ENCODE assay signal across 12 cellular contexts in genomic region chr3:187044871-187045552, GRCh38.
DNase-seq lines count a peak whose midpoint lies in the region; ATAC-seq and TF ChIP-seq lines count a peak whose summit lies in the region.
"Had no signal": no experiment of that assay in that cellular context is flagged by ENCODE, and none has a peak within 500 bp of the region (broad histone marks: within the 10 kb centered on the region; RNA-seq: fewer than 3 reads in every experiment).

No MANE protein-coding gene starts in this region.

- WGBS in neuronal stem cell (ENCODE audit: extremely low coverage in 2 of 2, insufficient read length in 2 of 2, insufficient replicate concordance in 1 of 2), 2 donors: no CpG with 5 or more reads among the region's 4 CpGs

- H2BK5ac ChIP-seq in neuronal stem cell (ENCODE audit: low read length): no peak overlapping the region

- H3K4me1 ChIP-seq in CD4-positive, alpha-beta memory T cell (ENCODE audit: insufficient read depth, low read length): peaks cover 92% of the 10 kb centered on the region
- peaks cover 47% of the 10 kb centered on the region for H3K4me1 ChIP-seq in MM.1S (ENCODE audit: low read length)
- peaks cover 25% of the 10 kb centered on the region for H3K4me1 ChIP-seq in mucosa of descending colon (ENCODE audit: low read depth)
- H3K4me1 ChIP-seq in neuronal stem cell (ENCODE audit: control insufficient read depth in 2 of 2, insufficient read depth in 1 of 2, low read depth in 1 of 2, low read length in 2 of 2): no peaks in the 10 kb centered on the region
- H3K4me1 ChIP-seq: body of pancreas, foreskin keratinocyte had no signal

- peaks cover 65 to 99% (median 86%) of the 10 kb centered on the region in 4 donors for H3K4me1 Mint-ChIP-seq in CD4-positive, alpha-beta memory T cell

- H3K4me3 Mint-ChIP-seq in CD4-positive, alpha-beta memory T cell: peak overlapping the region in 5 of 8 donors; percentile 17 to 71 (median 34)

- no peak for DNase-seq in CD4-positive, alpha-beta memory T cell
- DNase-seq in MM.1S (no peak), cardiac fibroblast (ENCODE audit: low read depth in 2 of 2) (peak; percentile 37 to 49), mucosa of descending colon (peak; percentile 72 to 77 (median 75)), neuronal stem cell (ENCODE audit: low spot score) (no peak), ACHN (no peak), brain microvascular endothelial cell (no peak)
- DNase-seq: activated CD4-positive, alpha-beta T cell treated with anti-CD3 and anti-CD28 coated beads for 4 hours; NCI-H187 treated with DMSO at 0.1 percent for 48 hours had no signal

- H3F3A ChIP-seq in MM.1S (ENCODE audit: insufficient read depth, low read length): peaks cover 17% of the 10 kb centered on the region

- no peak overlapping the region for H4K91ac ChIP-seq in neuronal stem cell (ENCODE audit: low read depth, low read length, poor library complexity)

- H2AK5ac ChIP-seq in neuronal stem cell (ENCODE audit: low read depth, low read length): no peak overlapping the region

- no peak overlapping the region for H3K23ac ChIP-seq in neuronal stem cell (ENCODE audit: low read depth, low read length, poor library complexity)

- ATAC-seq in mucosa of descending colon: no peak
- ATAC-seq: body of pancreas, foreskin keratinocyte had no signal

- no peak overlapping the region for H3K4me2 ChIP-seq in MM.1S (ENCODE audit: low read depth, low read length)
- no peak overlapping the region for H3K4me2 ChIP-seq in neuronal stem cell (ENCODE audit: insufficient read depth, low read length, poor library complexity, severe bottlenecking)

- in situ Hi-C loops in ACHN (cut with HindIII; ENCODE audit: low pct_ligation_motif_present, low pct_unique_long_range_greater_than_20kb, low sequenced_read_pairs) (no loop called here), brain microvascular endothelial cell (cut with HindIII; ENCODE audit: low pct_ligation_motif_present, low sequenced_read_pairs) (no loop called here)

- TF ChIP-seq CTCF in MM.1S (IDR thresholded peaks at IDR 0.05; ENCODE audit: low read length) (peak; percentile 28; the same call in 1 of the 2 replicates), cardiac fibroblast (IDR thresholded peaks at IDR 0.05; ENCODE audit: low read depth, low read length) (no peak), mucosa of descending colon (IDR thresholded peaks at IDR 0.05) (no peak), brain microvascular endothelial cell (IDR thresholded peaks at IDR 0.05; ENCODE audit: low read depth, low read length, missing control alignments) (no peak)

- H4K8ac ChIP-seq in neuronal stem cell (ENCODE audit: low read depth, low read length): no peak overlapping the region

- peaks cover 0 to 4% (median 0%) of the 10 kb centered on the region in 8 donors for H3K9me3 Mint-ChIP-seq in CD4-positive, alpha-beta memory T cell

- H3K36me3 Mint-ChIP-seq in CD4-positive, alpha-beta memory T cell: peaks cover 80 to 86% of the 10 kb centered on the region in 2 donors

- no peaks in the 10 kb centered on the region for H3K9me3 ChIP-seq in CD4-positive, alpha-beta memory T cell (ENCODE audit: control insufficient read depth in 1 of 2, low read length in 2 of 2)
- H3K9me3 ChIP-seq in MM.1S (replicated peaks; ENCODE audit: insufficient read depth, low read length) (no peaks in the 10 kb centered on the region), mucosa of descending colon (no peaks in the 10 kb centered on the region), neuronal stem cell (replicated peaks in 1 of 2; ENCODE audit: control insufficient read depth in 2 of 2, insufficient read depth in 1 of 2, low read depth in 1 of 2, low read length in 2 of 2) (no peaks in the 10 kb centered on the region)
- H3K9me3 ChIP-seq: body of pancreas, tibial nerve had no signal

- H3K27ac Mint-ChIP-seq in CD4-positive, alpha-beta memory T cell: peak overlapping the region in 4 of 7 donors; percentile 49 to 90 (median 64)

- H2BK12ac ChIP-seq in neuronal stem cell (ENCODE audit: low read length): no peak overlapping the region

- H3K79me1 ChIP-seq in neuronal stem cell (ENCODE audit: low read depth, low read length): no peaks in the 10 kb centered on the region

- intact Hi-C loops in CD4-positive, alpha-beta memory T cell (cut with micrococcal nuclease): loop anchor here (5.0 kb wide), 2 partner anchors 38 to 113 kb away; partner anchors contain the start of gene ST6GAL1
- intact Hi-C loops in mucosa of descending colon (cut with DNase I, micrococcal nuclease): no loop called here

- no peaks in the 10 kb centered on the region for H3K9me2 ChIP-seq in MM.1S (replicated peaks; ENCODE audit: insufficient read depth, low read length)

- no peak overlapping the region for H3K27ac ChIP-seq in CD4-positive, alpha-beta memory T cell (ENCODE audit: low read depth, low read length)
- H3K27ac ChIP-seq in MM.1S (ENCODE audit: low read length) (peak overlapping the region; percentile 61; the same call in 1 of the 2 replicates), neuronal stem cell (replicated peaks; ENCODE audit: low read length) (no peak overlapping the region), brain microvascular endothelial cell (no peak overlapping the region)
- H3K27ac ChIP-seq: foreskin keratinocyte had no signal

- H3K27me3 ChIP-seq in CD4-positive, alpha-beta memory T cell (ENCODE audit: insufficient read depth, low read length): no peaks in the 10 kb centered on the region
- H3K27me3 ChIP-seq in MM.1S (replicated peaks; ENCODE audit: insufficient read depth, low read length) (no peaks in the 10 kb centered on the region), neuronal stem cell (ENCODE audit: control insufficient read depth in 3 of 3, insufficient read depth in 3 of 3, low read depth in 1 of 3, low read length in 3 of 3) (no peaks in the 10 kb centered on the region), brain microvascular endothelial cell (replicated peaks) (no peaks in the 10 kb centered on the region)
- H3K27me3 ChIP-seq: body of pancreas, foreskin keratinocyte, tibial nerve had no signal

- POLR2A ChIA-PET in CD4-positive, alpha-beta memory T cell (lab: Charles Lee; ENCODE audit: partially characterized antibody): interaction anchor here (1.1 to 10.4 kb wide), 5 partner anchors 16 to 218 kb away, joined by 3 to 176 read pairs (median 4); no protein-coding TSS in a partner anchor

- H2AFZ ChIP-seq in MM.1S (ENCODE audit: low read length): no peak overlapping the region
- H2AFZ ChIP-seq in neuronal stem cell (ENCODE audit: low read length): no peak overlapping the region

- H3K27me3 Mint-ChIP-seq in CD4-positive, alpha-beta memory T cell: no peaks in the 10 kb centered on the region

- H3K9ac ChIP-seq in MM.1S (ENCODE audit: low read length) (no peak overlapping the region), neuronal stem cell (ENCODE audit: low read depth, low read length, poor library complexity) (no peak overlapping the region)

- no peak overlapping the region for H3K18ac ChIP-seq in neuronal stem cell (ENCODE audit: low read length)

- peaks cover 47% of the 10 kb centered on the region for H3K36me3 ChIP-seq in CD4-positive, alpha-beta memory T cell (ENCODE audit: insufficient read depth, low read length)
- H3K36me3 ChIP-seq in MM.1S (replicated peaks; ENCODE audit: insufficient read depth, low read length): peaks cover 34% of the 10 kb centered on the region
- H3K36me3 ChIP-seq in mucosa of descending colon (ENCODE audit: low read depth): no peaks in the 10 kb centered on the region
- H3K36me3 ChIP-seq in neuronal stem cell (replicated peaks in 1 of 2; ENCODE audit: control insufficient read depth in 2 of 2, insufficient read depth in 2 of 2, low read length in 2 of 2): peaks cover 12 to 16% of the 10 kb centered on the region in 2 donors
- no peaks in the 10 kb centered on the region for H3K36me3 ChIP-seq in brain microvascular endothelial cell (replicated peaks)

- CTCF ChIA-PET in CD4-positive, alpha-beta memory T cell (lab: Charles Lee; ENCODE audit: partially characterized antibody): interaction anchor here (1.0 to 2.2 kb wide), 5 partner anchors 17 to 195 kb away, joined by 3 to 10 read pairs (median 4); no protein-coding TSS in a partner anchor

- H3K4me3 ChIP-seq in CD4-positive, alpha-beta memory T cell (ENCODE audit: low read length in 2 of 2): no peak overlapping the region
- no peak overlapping the region for H3K4me3 ChIP-seq in MM.1S (ENCODE audit: low read length)
- no peak overlapping the region for H3K4me3 ChIP-seq in cardiac fibroblast (replicated peaks in 1 of 2; ENCODE audit: low read depth in 2 of 2, low read length in 2 of 2)
- no peak overlapping the region for H3K4me3 ChIP-seq in mucosa of descending colon
- no peak overlapping the region for H3K4me3 ChIP-seq in neuronal stem cell (ENCODE audit: low read length in 2 of 2)
- no peak overlapping the region for H3K4me3 ChIP-seq in brain microvascular endothelial cell (ENCODE audit: low read depth, low read length)
- H3K4me3 ChIP-seq: body of pancreas, tibial nerve had no signal

- H3K79me2 ChIP-seq in MM.1S (ENCODE audit: low read length): peaks cover 96% of the 10 kb centered on the region

- H2BK120ac ChIP-seq in neuronal stem cell (ENCODE audit: low read depth, low read length): no peak overlapping the region

- no peak overlapping the region for H3K14ac ChIP-seq in neuronal stem cell (ENCODE audit: low read length)

- H2BK15ac ChIP-seq in neuronal stem cell (ENCODE audit: low read length): no peak overlapping the region

- H4K20me1 ChIP-seq in MM.1S (ENCODE audit: insufficient read depth, low read length): no peaks in the 10 kb centered on the region

- H3K4ac ChIP-seq in neuronal stem cell (ENCODE audit: low read length): no peak overlapping the region

Comparison
In these comparisons a context has a peak if more than half of its experiments do, and no peak if none do; other contexts are left out.
1. DNase-seq: peak in cardiac fibroblast (2 of 2) and mucosa of descending colon (3 of 3); none in CD4-positive, alpha-beta memory T cell (0 of 5), MM.1S (single experiment), neuronal stem cell (single experiment), ACHN (single experiment) and brain microvascular endothelial cell (single experiment).